1 cellular context compared by ENCODE assay signal in the genomic region with DNA sequence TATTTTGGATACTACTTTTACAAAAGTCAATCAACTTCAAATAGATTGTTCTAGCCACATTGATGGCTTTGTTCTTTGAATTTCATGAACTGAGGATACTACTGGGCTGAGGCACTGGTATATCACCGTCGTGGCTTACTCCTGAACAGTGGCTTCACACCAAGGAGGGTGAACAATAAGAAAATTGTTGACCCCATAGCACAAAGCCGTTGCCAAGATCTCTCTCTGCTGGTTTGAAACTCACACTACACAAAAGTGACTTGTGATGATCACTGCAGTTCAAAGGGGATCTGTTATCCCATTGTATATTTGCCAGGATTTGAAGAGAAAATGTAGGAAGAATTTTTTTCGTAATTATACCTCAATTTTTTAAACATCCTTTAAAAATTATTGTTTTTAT.
TF ChIP-seq lines count a peak whose summit lies in the region.

No MANE protein-coding gene starts in this region.

TF ChIP-seq in WTC11, 78 proteins besides CTCF, POLR2A, EP300 and RAD21 (continued from another document):
- TF ChIP-seq PRDM15 (CRISPR knock-in tag; IDR thresholded peaks at IDR 0.05) (no peak), ZBTB21 (CRISPR knock-in tag; IDR thresholded peaks at IDR 0.05; ENCODE audit: borderline replicate concordance) (no peak), SP1 (CRISPR knock-in tag; conservative IDR thresholded peaks at IDR 0.05) (no peak), ZNF532 (CRISPR knock-in tag; IDR thresholded peaks at IDR 0.05; ENCODE audit: borderline replicate concordance) (no peak), GABPB1 (CRISPR knock-in tag; IDR thresholded peaks at IDR 0.05) (no peak), NR1H2 (CRISPR knock-in tag; IDR thresholded peaks at IDR 0.05) (no peak), EMX1 (CRISPR knock-in tag; IDR thresholded peaks at IDR 0.05) (no peak), ZNF263 (CRISPR knock-in tag; IDR thresholded peaks at IDR 0.05; ENCODE audit: low read depth) (no peak), ZMAT4 (CRISPR knock-in tag; IDR thresholded peaks at IDR 0.05) (no peak), MYBL2 (CRISPR knock-in tag; IDR thresholded peaks at IDR 0.05) (no peak), CREB1 (CRISPR knock-in tag; IDR thresholded peaks at IDR 0.05) (no peak), SMAD3 (CRISPR knock-in tag; IDR thresholded peaks at IDR 0.05; ENCODE audit: borderline replicate concordance) (no peak), NFATC4 (CRISPR knock-in tag; IDR thresholded peaks at IDR 0.05) (no peak)
- TF ChIP-seq, protein P1, sequence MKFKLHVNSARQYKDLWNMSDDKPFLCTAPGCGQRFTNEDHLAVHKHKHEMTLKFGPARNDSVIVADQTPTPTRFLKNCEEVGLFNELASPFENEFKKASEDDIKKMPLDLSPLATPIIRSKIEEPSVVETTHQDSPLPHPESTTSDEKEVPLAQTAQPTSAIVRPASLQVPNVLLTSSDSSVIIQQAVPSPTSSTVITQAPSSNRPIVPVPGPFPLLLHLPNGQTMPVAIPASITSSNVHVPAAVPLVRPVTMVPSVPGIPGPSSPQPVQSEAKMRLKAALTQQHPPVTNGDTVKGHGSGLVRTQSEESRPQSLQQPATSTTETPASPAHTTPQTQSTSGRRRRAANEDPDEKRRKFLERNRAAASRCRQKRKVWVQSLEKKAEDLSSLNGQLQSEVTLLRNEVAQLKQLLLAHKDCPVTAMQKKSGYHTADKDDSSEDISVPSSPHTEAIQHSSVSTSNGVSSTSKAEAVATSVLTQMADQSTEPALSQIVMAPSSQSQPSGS (CRISPR knock-in tag; IDR thresholded peaks at IDR 0.05; ENCODE audit: borderline replicate concordance, low read depth), result no peak
